Comparison of ENCODE assay signal across 26 cellular contexts in genomic region chr18:62418258-62418657, GRCh38.
DNase-seq lines count a peak whose midpoint lies in the region; ATAC-seq, FAIRE-seq and TF ChIP-seq lines count a peak whose summit lies in the region.
"Had no signal": no experiment of that assay in that cellular context is flagged by ENCODE, and none has a peak within 500 bp of the region (broad histone marks: within the 10 kb centered on the region; RNA-seq: fewer than 3 reads in every experiment).

No MANE protein-coding gene starts in this region.

- H3K36me3 Mint-ChIP-seq in CD4-positive, CD25-positive, alpha-beta regulatory T cell, result no peaks in the 10 kb centered on the region
- H3K36me3 Mint-ChIP-seq in T-cell (no peaks in the 10 kb centered on the region), WTC11 (no peaks in the 10 kb centered on the region)
- H3K36me3 Mint-ChIP-seq: mesothelial cell of epicardium, naive B cell had no signal

- no peaks in the 10 kb centered on the region for H3K36me3 ChIP-seq in CD4-positive, CD25-positive, alpha-beta regulatory T cell (ENCODE audit: control insufficient read depth, insufficient read depth, low read length)
- no peaks in the 10 kb centered on the region for H3K36me3 ChIP-seq in GM12878 (ENCODE audit: control insufficient read depth in 2 of 2, insufficient read depth in 2 of 2, low read length in 1 of 2)
- H3K36me3 ChIP-seq: brain microvascular endothelial cell, uterus, WERI-Rb-1 had no signal

- 0% methylated on average over 1 of the region's 1 CpG for WGBS in GM12878 (ENCODE audit: insufficient coverage, insufficient replicate concordance, low lambda C conversion rate, missing lambda C conversion rate)

- peaks cover 0 to 3% (median 0%) of the 10 kb centered on the region in 7 donors for H3K9me3 Mint-ChIP-seq in CD4-positive, CD25-positive, alpha-beta regulatory T cell
- H3K9me3 Mint-ChIP-seq in T-cell, result no peaks in the 10 kb centered on the region
- peaks cover 5% of the 10 kb centered on the region; the same call in 1 of the 2 replicates for H3K9me3 Mint-ChIP-seq in WTC11
- H3K9me3 Mint-ChIP-seq: CD8-positive, alpha-beta memory T cell; H9 had no signal

- no peak overlapping the region for H3K27ac ChIP-seq in CD4-positive, CD25-positive, alpha-beta regulatory T cell (ENCODE audit: insufficient read depth, low read length, poor library complexity, severe bottlenecking)
- no peak overlapping the region for H3K27ac ChIP-seq in GM12878 (ENCODE audit: control insufficient read depth, insufficient read depth)
- H3K27ac ChIP-seq: brain microvascular endothelial cell, uterus, WERI-Rb-1 had no signal

- peaks cover 5% of the 10 kb centered on the region for H3K27me3 ChIP-seq in CD4-positive, CD25-positive, alpha-beta regulatory T cell (ENCODE audit: control insufficient read depth, insufficient read depth, low read length)
- H3K27me3 ChIP-seq in GM12878 (replicated peaks in 1 of 2; ENCODE audit: control insufficient read depth in 2 of 2, insufficient read depth in 2 of 2, low read length in 1 of 2), result no peaks in the 10 kb centered on the region
- H3K27me3 ChIP-seq: brain microvascular endothelial cell, uterus had no signal

- CTCF ChIA-PET in T-cell (lab: Charles Lee) (interaction anchor here in 1 of 2 donors (0.6 to 1.7 kb wide), 3 partner anchors 8 to 96 kb away, joined by 3 to 5 read pairs (median 5); no protein-coding TSS in a partner anchor), GM12878 (lab: Yijun Ruan, JAX) (interaction anchor here (0.6 to 2.6 kb wide), 9 partner anchors 8 to 166 kb away, joined by 3 to 14 read pairs (median 3); partner anchors contain the start of gene TNFRSF11A), WTC11 (lab: Charles Lee) (interaction anchor here (0.9 kb wide), 1 partner anchor 18 kb away, joined by 3 read pairs; no protein-coding TSS in a partner anchor)

- intact Hi-C loops in GM12878 (cut with micrococcal nuclease; ENCODE audit: unreplicated experiment), result no loop called here

- POLR2A ChIA-PET in T-cell (lab: Charles Lee), result interaction anchor here in 1 of 2 donors (0.6 kb wide), 1 partner anchor 375 kb away, joined by 3 read pairs; no protein-coding TSS in a partner anchor
- POLR2A ChIA-PET in GM12878 (lab: Charles Lee), result interaction anchor here (0.6 kb wide), 1 partner anchor 87 kb away, joined by 4 read pairs; no protein-coding TSS in a partner anchor
- POLR2A ChIA-PET in WTC11 (lab: Charles Lee), result no interaction called here

- H3K9ac ChIP-seq in GM12878 (ENCODE audit: control insufficient read depth, insufficient read depth, low read length), result no peak overlapping the region

- H3K4me1 ChIP-seq in CD4-positive, CD25-positive, alpha-beta regulatory T cell (ENCODE audit: control insufficient read depth, insufficient read depth, low read length, poor library complexity, severe bottlenecking), result peaks cover 15% of the 10 kb centered on the region
- peaks cover 10% of the 10 kb centered on the region for H3K4me1 ChIP-seq in GM12878 (ENCODE audit: control insufficient read depth, insufficient read depth, low read length)
- H3K4me1 ChIP-seq: uterus had no signal

- no peak for ATAC-seq in CD4-positive, CD25-positive, alpha-beta regulatory T cell (ENCODE audit: low read depth in 2 of 2)
- peak in 1 of 4 experiments; percentile 59 for ATAC-seq in T-cell (replicated peaks in 1 of 4)
- ATAC-seq in GM12878, result peak; percentile 34
- ATAC-seq in WTC11, result no peak
- ATAC-seq: Panc1; stimulated activated naive CD8-positive, alpha-beta T cell treated with anti-CD3 and anti-CD28 coated beads, Interleukin-15, amount 100 ng/mL, for 72 hours had no signal

- RAD21 ChIA-PET in GM12878 (lab: Charles Lee; ENCODE audit: unreplicated experiment), result interaction anchor here (1.2 kb wide), 1 partner anchor 158 kb away, joined by 3 read pairs; no protein-coding TSS in a partner anchor

- H3K4me2 ChIP-seq in GM12878 (ENCODE audit: control insufficient read depth, insufficient read depth), result no peak overlapping the region

- DNase-seq in activated CD8-positive, alpha-beta memory T cell treated with anti-CD3 and anti-CD28 coated beads for 24 hours, result peak; percentile 54
- no peak for DNase-seq in activated CD8-positive, alpha-beta memory T cell treated with anti-CD3 and anti-CD28 coated beads, Interleukin-2, amount 50 U/mL, for 48 hours
- DNase-seq in CD4-positive, CD25-positive, alpha-beta regulatory T cell, result peak in 1 of 3 donors; percentile 70
- DNase-seq in T-cell (peak in 15 of 34 experiments; percentile 5 to 40 (median 14)), GM12878 (ENCODE audit: low read depth, low spot score) (no peak), HPDE6-E6E7 (ENCODE audit: extremely low spot score) (no peak), WTC11 (ENCODE audit: low spot score) (no peak), foreskin fibroblast (no peak)
- DNase-seq: amniotic stem cell; brain microvascular endothelial cell; effector CD4-positive, alpha-beta T cell; H9; head of caudate nucleus; naive B cell; NCI-H1092 treated with DMSO at 0.1 percent for 48 hours; NCI-H2029 treated with DMSO at 0.1 percent for 48 hours; NCI-H526; SHP77 treated with DMSO at 0.1 percent for 48 hours; T1000; uterus; WERI-Rb-1 had no signal

- TF ChIP-seq CTCF in GM12878 (IDR thresholded peaks at IDR 0.05 in 2 of 3, conservative IDR thresholded peaks at IDR 0.05 in 1 of 3; ENCODE audit: control insufficient read depth in 2 of 3, extremely low read depth in 1 of 3, insufficient read depth in 1 of 3, low read depth in 3 of 3, low read length in 3 of 3) (no peak), WTC11 (IDR thresholded peaks at IDR 0.05) (no peak), foreskin fibroblast (IDR thresholded peaks at IDR 0.05; ENCODE audit: low read depth, low read length) (no peak)

- no peak for TF ChIP-seq POLR2A in GM12878 (IDR thresholded peaks at IDR 0.05; ENCODE audit: low read depth, low read length)

- SMC1A ChIA-PET in GM12878 (lab: Charles Lee; ENCODE audit: uncharacterized antibody, unreplicated experiment), result interaction anchor here (1.0 to 2.7 kb wide), 5 partner anchors 95 to 560 kb away, joined by 3 to 10 read pairs (median 4); no protein-coding TSS in a partner anchor

- peaks cover 14% of the 10 kb centered on the region for H3K27me3 Mint-ChIP-seq in CD4-positive, CD25-positive, alpha-beta regulatory T cell
- H3K27me3 Mint-ChIP-seq in T-cell (peaks cover 3 to 11% of the 10 kb centered on the region in 2 donors), WTC11 (ENCODE audit: low read depth) (no peaks in the 10 kb centered on the region)

- no peak for TF ChIP-seq RAD21 in GM12878 (IDR thresholded peaks at IDR 0.05; ENCODE audit: insufficient read depth, low read depth, low read length)

- H3K9me3 ChIP-seq in CD4-positive, CD25-positive, alpha-beta regulatory T cell (ENCODE audit: control insufficient read depth in 2 of 2, low read length in 2 of 2), result no peaks in the 10 kb centered on the region
- H3K9me3 ChIP-seq in GM12878 (replicated peaks; ENCODE audit: control insufficient read depth, insufficient read depth, low read length), result no peaks in the 10 kb centered on the region; the same call in 1 of the 3 replicates
- H3K9me3 ChIP-seq: uterus had no signal

- no peak overlapping the region for H3K27ac Mint-ChIP-seq in CD4-positive, CD25-positive, alpha-beta regulatory T cell
- H3K27ac Mint-ChIP-seq in T-cell (peak overlapping the region; percentile 72 to 76), WTC11 (no peak overlapping the region)
- H3K27ac Mint-ChIP-seq: H9, mesothelial cell of epicardium, naive B cell had no signal

- no peaks in the 10 kb centered on the region for H3K79me2 ChIP-seq in GM12878 (ENCODE audit: control insufficient read depth, insufficient read depth, low read length)

- no peak overlapping the region for H3K4me3 ChIP-seq in CD4-positive, CD25-positive, alpha-beta regulatory T cell (ENCODE audit: low read depth, low read length)
- H3K4me3 ChIP-seq in GM12878, result no peak overlapping the region
- no peak overlapping the region for H3K4me3 ChIP-seq in foreskin fibroblast (ENCODE audit: low read depth in 1 of 2, low read length in 2 of 2)
- H3K4me3 ChIP-seq: uterus had no signal

- no peak for FAIRE-seq in GM12878 (lab: Jason Lieb, UNC)
- FAIRE-seq: A204.1 had no signal

- BruUV-seq in GM12878 (replicated peaks; lab: Mats Ljungman, UMichigan), result no TSS peak

- H3K4me3 Mint-ChIP-seq in CD4-positive, CD25-positive, alpha-beta regulatory T cell, result peak overlapping the region in 3 of 4 donors; percentile 38 to 53 (median 42)
- H3K4me3 Mint-ChIP-seq in T-cell (peak overlapping the region in 1 of 3 donors; percentile 3), WTC11 (no peak overlapping the region)
- H3K4me3 Mint-ChIP-seq: H9, mesothelial cell of epicardium had no signal

- H3K4me1 Mint-ChIP-seq in CD4-positive, CD25-positive, alpha-beta regulatory T cell, result peaks cover 11 to 36% (median 25%) of the 10 kb centered on the region in 4 donors
- peaks cover 37 to 44% (median 39%) of the 10 kb centered on the region in 3 donors for H3K4me1 Mint-ChIP-seq in T-cell
- no peaks in the 10 kb centered on the region for H3K4me1 Mint-ChIP-seq in WTC11

- TF ChIP-seq EP300 in GM12878 (IDR thresholded peaks at IDR 0.05; ENCODE audit: borderline replicate concordance in 1 of 2, control insufficient read depth in 1 of 2, low read depth in 2 of 2, low read length in 2 of 2), result no peak

- no peaks in the 10 kb centered on the region for H4K20me1 ChIP-seq in GM12878 (ENCODE audit: control insufficient read depth, insufficient read depth)

- no peak overlapping the region for H2AFZ ChIP-seq in GM12878 (ENCODE audit: control insufficient read depth, low read depth, low read length)

- in situ Hi-C loops in GM12878 (cut with MboI), result no loop called here

TF ChIP-seq in WTC11, 78 proteins besides CTCF, POLR2A, EP300 and RAD21 (continues in another document):
- TF ChIP-seq NFYB (CRISPR knock-in tag; conservative IDR thresholded peaks at IDR 0.05; ENCODE audit: low read depth) (no peak), SP1 (CRISPR knock-in tag; conservative IDR thresholded peaks at IDR 0.05) (no peak), GRHL2 (CRISPR knock-in tag; IDR thresholded peaks at IDR 0.05; ENCODE audit: insufficient replicate concordance, severe bottlenecking) (no peak), ZSCAN18 (CRISPR knock-in tag; IDR thresholded peaks at IDR 0.05) (no peak)

Comparison
In these comparisons a context has a peak if more than half of its experiments do, and no peak if none do; other contexts are left out.
1. H3K27ac Mint-ChIP-seq: peak in T-cell (2 of 2); none in CD4-positive, CD25-positive, alpha-beta regulatory T cell (0 of 3) and WTC11 (single experiment).